ENCODE assay signal across 20 cellular contexts in the genomic region with DNA sequence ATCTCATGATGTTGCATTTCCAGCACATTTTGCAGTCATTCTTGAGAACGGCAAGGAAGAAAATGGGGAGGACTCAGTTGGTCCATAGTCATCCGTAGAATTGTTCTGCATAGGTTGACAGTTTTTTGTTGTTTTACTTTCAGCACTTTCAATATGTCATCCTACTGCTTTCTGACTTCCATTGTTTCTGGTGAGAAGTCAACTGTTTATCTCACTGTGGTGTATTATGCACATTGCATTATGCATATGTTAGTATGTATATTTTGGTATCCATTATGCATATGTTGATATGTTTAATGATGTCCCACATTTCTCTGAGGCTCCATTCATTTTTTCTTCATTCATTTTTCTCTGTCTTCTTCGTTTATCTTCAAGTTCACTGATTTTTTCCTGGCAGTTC. TPM values are rescaled to one million over a fixed set of nuclear protein-coding genes. Genes with fewer than 3 reads are reported as not detected.
DNase-seq lines count a peak whose midpoint lies in the region; ATAC-seq, FAIRE-seq and TF ChIP-seq lines count a peak whose summit lies in the region.
"Had no signal": no experiment of that assay in that cellular context is flagged by ENCODE, and none has a peak within 500 bp of the region (broad histone marks: within the 10 kb centered on the region; RNA-seq: fewer than 3 reads in every experiment).

No MANE protein-coding gene starts in this region.

- H3K27ac ChIP-seq in GM23248 (no peak overlapping the region), K562 (ENCODE audit: extremely low read depth, low read depth, low read length) (no peak overlapping the region)
- H3K27ac ChIP-seq: BLaER1, C4-2B had no signal

- no peaks in the 10 kb centered on the region for H3K9me2 ChIP-seq in GM23248 (ENCODE audit: insufficient read depth)

- no peaks in the 10 kb centered on the region for H3K9me1 ChIP-seq in K562 (ENCODE audit: control insufficient read depth, insufficient read depth, low read length)

- TF ChIP-seq RAD21 in K562 (CRISPR knock-in tag; conservative IDR thresholded peaks at IDR 0.05 in 1 of 2, IDR thresholded peaks at IDR 0.05 in 1 of 2): no peak

- TF ChIP-seq POLR2A in K562 (conservative IDR thresholded peaks at IDR 0.05): no peak

- TF ChIP-seq EP300 in K562 (IDR thresholded peaks at IDR 0.05; ENCODE audit: low read length): no peak

- POLR2A ChIA-PET in K562 (lab: Yijun Ruan, JAX): no interaction called here

- peaks cover 2% of the 10 kb centered on the region; the same call in 1 of the 2 replicates for H3K4me1 ChIP-seq in GM23248 (ENCODE audit: insufficient read depth)
- no peaks in the 10 kb centered on the region for H3K4me1 ChIP-seq in K562 (replicated peaks in 1 of 2; ENCODE audit: control insufficient read depth in 2 of 2, insufficient read depth in 2 of 2, low read length in 2 of 2)
- no peaks in the 10 kb centered on the region for H3K4me1 ChIP-seq in BE2C
- H3K4me1 ChIP-seq: Caco-2 had no signal

- H3K79me2 ChIP-seq in GM23248 (ENCODE audit: insufficient read depth) (no peaks in the 10 kb centered on the region), K562 (ENCODE audit: control insufficient read depth, insufficient read depth, low read length) (no peaks in the 10 kb centered on the region)

- H3K4me3 ChIP-seq in GM23248 (no peak overlapping the region), K562 (no peak overlapping the region), BE2C (ENCODE audit: low read depth, low read length) (no peak overlapping the region)
- H3K4me3 ChIP-seq: BLaER1, GM23338 had no signal

- 38 to 41% methylated on average over 3 of the region's 3 CpGs for WGBS in GM23248 (ENCODE audit: low coverage in 1 of 2, low lambda C conversion rate in 2 of 2, missing lambda C conversion rate in 2 of 2), 2 experiments
- 0% methylated on average over 3 of the region's 3 CpGs for WGBS in K562 (ENCODE audit: insufficient coverage, low coverage, missing lambda C conversion rate)

- no peak for DNase-seq in D721Med (ENCODE audit: insufficient read length, low spot score)
- DNase-seq in GM23248: peak; percentile 14
- no peak for DNase-seq in HTR-8/SVneo (ENCODE audit: insufficient read length, low spot score)
- DNase-seq in K562 (ENCODE audit: extremely low read depth in 1 of 4, low spot score in 3 of 4): no peak
- DNase-seq in BE2C: no peak
- DNase-seq in globus pallidus (ENCODE audit: low spot score): no peak
- no peak for DNase-seq in endothelial cell (ENCODE audit: low spot score)
- no peak for DNase-seq in activated CD4-positive, alpha-beta T cell treated with anti-CD3 and anti-CD28 coated beads for 4 hours
- DNase-seq: Caco-2; CD4-positive, CD25-positive, alpha-beta regulatory T cell; CD8-positive, alpha-beta T cell; DMS 273 treated with DMSO at 0.1 percent for 48 hours; DMS79; GF-D8; H9 had no signal

- in situ Hi-C loops in GM23248 (cut with MboI) (no loop called here), K562 (cut with MboI) (no loop called here)

- no peak overlapping the region for H2AFZ ChIP-seq in GM23248
- H2AFZ ChIP-seq in K562 (ENCODE audit: low read depth, low read length): no peak overlapping the region
- H2AFZ ChIP-seq: GM23338 had no signal

- peaks cover 10% of the 10 kb centered on the region for H3K4me1 Mint-ChIP-seq in endothelial cell (ENCODE audit: unreplicated experiment)
- H3K4me1 Mint-ChIP-seq: H9 had no signal

- intact Hi-C loops in K562 (cut with micrococcal nuclease): no loop called here

- H3K9me3 Mint-ChIP-seq in endothelial cell (ENCODE audit: unreplicated experiment): peaks cover 4% of the 10 kb centered on the region

- no peak overlapping the region for H3K9ac ChIP-seq in GM23248
- no peak overlapping the region for H3K9ac ChIP-seq in K562 (ENCODE audit: insufficient read depth in 1 of 2, low read depth in 2 of 2, low read length in 2 of 2)
- H3K9ac ChIP-seq: BLaER1 had no signal

- no peak overlapping the region for H3K27ac Mint-ChIP-seq in endothelial cell (ENCODE audit: unreplicated experiment)
- H3K27ac Mint-ChIP-seq: CD4-positive, CD25-positive, alpha-beta regulatory T cell; CD8-positive, alpha-beta T cell; GM23338; H9 had no signal

- FAIRE-seq in D721Med (lab: Jason Lieb, UNC) (peak; percentile 56), HTR-8/SVneo (lab: Jason Lieb, UNC) (peak; percentile 69), K562 (lab: Jason Lieb, UNC) (no peak)
- FAIRE-seq: GM12892 had no signal

- peaks cover 2% of the 10 kb centered on the region for H3K27me3 Mint-ChIP-seq in endothelial cell (ENCODE audit: unreplicated experiment)
- H3K27me3 Mint-ChIP-seq: CD4-positive, CD25-positive, alpha-beta regulatory T cell had no signal

- ATAC-seq in K562: no peak
- ATAC-seq: CD8-positive, alpha-beta T cell; GM23338 had no signal

- peaks cover 20% of the 10 kb centered on the region for H3K36me3 Mint-ChIP-seq in endothelial cell (ENCODE audit: low read depth, unreplicated experiment)
- H3K36me3 Mint-ChIP-seq: CD4-positive, CD25-positive, alpha-beta regulatory T cell; CD8-positive, alpha-beta T cell had no signal

- TF ChIP-seq CTCF in D721Med (IDR thresholded peaks at IDR 0.05; ENCODE audit: insufficient read depth, missing control alignments) (no peak), K562 (IDR thresholded peaks at IDR 0.05 in 2 of 3, conservative IDR thresholded peaks at IDR 0.05 in 1 of 3; ENCODE audit: insufficient read depth in 2 of 3, low read depth in 1 of 3, low read length in 3 of 3) (no peak), BE2C (IDR thresholded peaks at IDR 0.05; ENCODE audit: low read depth, low read length) (no peak), endothelial cell (IDR thresholded peaks at IDR 0.05; ENCODE audit: unreplicated experiment) (no peak)

- CTCF ChIA-PET in K562 (lab: Yijun Ruan, JAX; ENCODE audit: low intra/inter-chr PET ratio): no interaction called here

- H3K27me3 ChIP-seq in GM23248 (replicated peaks; ENCODE audit: insufficient read depth) (no peaks in the 10 kb centered on the region), K562 (ENCODE audit: control insufficient read depth in 2 of 2, insufficient read depth in 2 of 2, low read length in 2 of 2) (no peaks in the 10 kb centered on the region; a peak in 2 of 5 replicates), BE2C (no peaks in the 10 kb centered on the region)
- H3K27me3 ChIP-seq: BLaER1 had no signal

- H3K4me3 Mint-ChIP-seq in endothelial cell (ENCODE audit: unreplicated experiment): no peak overlapping the region
- H3K4me3 Mint-ChIP-seq: CD4-positive, CD25-positive, alpha-beta regulatory T cell; CD8-positive, alpha-beta T cell; GM23338; H9 had no signal

- no peaks in the 10 kb centered on the region for H4K20me1 ChIP-seq in GM23248 (ENCODE audit: insufficient read depth)
- no peaks in the 10 kb centered on the region for H4K20me1 ChIP-seq in K562 (replicated peaks; ENCODE audit: control insufficient read depth, insufficient read depth, low read length)
- H4K20me1 ChIP-seq: BLaER1 had no signal

- H3K4me2 ChIP-seq in GM23248 (ENCODE audit: unreplicated experiment) (no peak overlapping the region), K562 (ENCODE audit: insufficient read depth, low read length) (no peak overlapping the region)
- H3K4me2 ChIP-seq: BLaER1, GM23338 had no signal

- H3F3A ChIP-seq in GM23248 (ENCODE audit: insufficient read depth): peaks cover 6% of the 10 kb centered on the region; the same call in 1 of the 2 replicates

- H3K9me3 ChIP-seq in GM23248 (ENCODE audit: low read depth) (no peaks in the 10 kb centered on the region), K562 (replicated peaks; ENCODE audit: control insufficient read depth, insufficient read depth, low read depth, low read length) (no peaks in the 10 kb centered on the region), BE2C (no peaks in the 10 kb centered on the region; the same call in 1 of the 2 replicates)

- H3K36me3 ChIP-seq in GM23248 (ENCODE audit: low read depth) (no peaks in the 10 kb centered on the region), K562 (ENCODE audit: control insufficient read depth, insufficient read depth, low read length) (no peaks in the 10 kb centered on the region), BE2C (no peaks in the 10 kb centered on the region)
- H3K36me3 ChIP-seq: BLaER1 had no signal

- BruUV-seq in K562 (replicated peaks; lab: Mats Ljungman, UMichigan): no TSS peak

TF ChIP-seq in K562, 482 proteins besides CTCF, POLR2A, EP300 and RAD21 (continues in another document):
- TF ChIP-seq KDM4B (IDR thresholded peaks at IDR 0.05; ENCODE audit: borderline replicate concordance in 2 of 2, low read depth in 1 of 2): no peak
- TF ChIP-seq KLF13 (tag; IDR thresholded peaks at IDR 0.05; ENCODE audit: borderline replicate concordance, low read depth): no peak

RNA-seq across cellular contexts. Expression of a gene that starts 10.5 kb away (rescaled TPM):
- 0.11 and 0.13 TPM in 2 replicates for total RNA-seq in GM23248 (2014; rRNA removed; shearing (Covaris generic))
- polyA plus RNA-seq in GM23248 (2016; fragmentation: Nextera tagmentation; extraction: Ambion mirVana) (0.11 and 0.65 TPM in 2 replicates), K562 (2011; rRNA removed) (not detected in 2 replicates), K562 (2014; fragmentation: Illumina TruSeq; extraction: Trizol) (not detected in 2 replicates), K562 (2014; fragmentation: Nextera tagmentation; extraction: Ambion mirVana) (not detected), K562 (2014; rRNA removed) (not detected in 2 replicates)
- not detected in 2 replicates for total RNA-seq in K562 (2011; cell fraction: chromatin; rRNA removed; ENCODE audit: low replicate concordance)
- not detected in 2 replicates for total RNA-seq in K562 (2011; cell fraction: nucleolus; rRNA removed)
- total RNA-seq in K562 (2011; cell fraction: nucleoplasm; rRNA removed): not detected in 2 replicates
- total RNA-seq in K562 (2014; rRNA removed) (not detected in 2 replicates), K562 (2014; rRNA removed; fragmentation: Illumina TruSeq; extraction: Trizol) (not detected in 2 replicates), K562 (2015; rRNA removed; fragmentation: Illumina TruSeq; extraction: Trizol) (not detected in 2 replicates), K562 (2021) (0.07 TPM in 1 of 2 replicates, not detected in the other), endothelial cell (ENCODE audit: unreplicated experiment) (27.8 TPM)
- 0.03 TPM in 1 of 2 replicates, not detected in the other for polyA plus RNA-seq in K562 (2011; cell fraction: cytosol; rRNA removed)
- polyA plus RNA-seq in K562 (2011; cell fraction: nucleus; rRNA removed): not detected in 2 replicates
- polyA plus RNA-seq in K562 (2012): 0.10 TPM in 1 of 2 replicates, not detected in the other
- not detected in 2 replicates for polyA minus RNA-seq in K562 (2011; rRNA and poly(A)+ RNA removed)
- polyA minus RNA-seq in K562 (2011; cell fraction: cytosol; rRNA and poly(A)+ RNA removed): not detected in 2 replicates
- not detected in 2 replicates for polyA minus RNA-seq in K562 (2011; cell fraction: nucleus; rRNA and poly(A)+ RNA removed)
- polyA plus RNA-seq in BE2C (2012; ENCODE audit: insufficient read depth, insufficient read length, low read depth): 1.2 TPM
- total RNA-seq: CD4-positive, CD25-positive, alpha-beta regulatory T cell; CD8-positive, alpha-beta T cell; G401 had no signal
- polyA plus RNA-seq: CD4-positive, CD25-positive, alpha-beta regulatory T cell had no signal

Comparison
In these comparisons a context has a peak if more than half of its experiments do, and no peak if none do; other contexts are left out.
1. RNA of a gene that starts 10.5 kb away (total RNA-seq): 27.8 TPM in endothelial cell (single experiment); 0.11 to 0.13 TPM in GM23248 and 0.07 TPM in K562; every median in the first group is over 10 times any median in the second.